29 cellular contexts compared by ENCODE assay signal in the genomic region with DNA sequence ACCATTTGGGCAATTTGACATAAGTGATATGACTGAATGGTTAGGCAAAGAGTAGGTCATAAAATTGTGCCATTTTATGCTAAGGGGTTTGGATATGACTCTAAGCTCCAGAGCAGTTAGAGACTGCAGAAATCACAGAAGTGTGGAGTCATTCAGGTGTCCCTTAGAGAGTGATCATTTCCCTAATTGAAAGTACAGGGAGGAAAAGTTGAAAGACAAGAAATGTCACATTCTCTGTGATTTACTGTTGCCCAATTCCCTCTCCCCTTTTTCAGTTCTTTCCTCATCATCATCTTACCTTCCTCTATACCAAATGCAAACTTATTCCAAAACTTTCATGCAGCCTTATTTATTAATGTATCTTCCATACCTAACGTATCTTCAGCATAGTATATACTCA.
"Had no signal": no experiment of that assay in that cellular context is flagged by ENCODE, and none has a peak within 500 bp of the region (broad histone marks: within the 10 kb centered on the region; RNA-seq: fewer than 3 reads in every experiment).

No MANE protein-coding gene starts in this region.

- H3K9me3 ChIP-seq: gastroesophageal sphincter, heart left ventricle, mucosa of descending colon, ovary, psoas muscle, sigmoid colon, thoracic aorta, tibial nerve, upper lobe of right lung, uterus had no signal

- DNase-seq: dorsolateral prefrontal cortex; effector CD4-positive, alpha-beta T cell; foreskin fibroblast; heart left ventricle; kidney; mucosa of descending colon; naive B cell; nucleus accumbens; ovary; posterior cingulate gyrus; psoas muscle; right cardiac atrium; sigmoid colon; stimulated activated CD4-positive, alpha-beta T cell treated with anti-CD3 and anti-CD28 coated beads, Interleukin-2, amount 100 ng/mL, for 24 hours; stimulated activated CD4-positive, alpha-beta T cell treated with anti-CD3 and anti-CD28 coated beads, Interleukin-4, amount 100 ng/mL, for 4 hours; stimulated activated naive CD8-positive, alpha-beta T cell treated with anti-CD3 and anti-CD28 coated beads, Interleukin-15, Interleukin-2, amounts not matched to agents 100 U/mL and 50 U/mL, for 24 hours; substantia nigra; upper lobe of right lung; uterus had no signal

- H3K36me3 ChIP-seq: gastroesophageal sphincter, heart left ventricle, ovary, sigmoid colon, thoracic aorta, tibial nerve, upper lobe of right lung, uterus had no signal

- H3K4me3 ChIP-seq: dorsolateral prefrontal cortex, gastroesophageal sphincter, heart left ventricle, hepatocyte, lung, mucosa of descending colon, ovary, psoas muscle, sigmoid colon, thoracic aorta, tibial nerve, upper lobe of right lung, uterus had no signal

- H3K27ac ChIP-seq: dorsolateral prefrontal cortex, epithelial cell of prostate, gastroesophageal sphincter, heart left ventricle, hepatocyte, ovary, psoas muscle, sigmoid colon, thoracic aorta, tibial nerve, upper lobe of right lung, uterus had no signal

- ATAC-seq: esophagus mucosa; gastroesophageal sphincter; heart left ventricle; left lobe of liver; mucosa of descending colon; natural killer cell treated with Interleukin-12 subunit alpha and Interleukin-12 subunit beta and Interleukin-15 and Interleukin-18, amount 100 ng/mL, for 72 hours; psoas muscle; right cardiac atrium; stimulated activated memory B cell treated with anti-CD40 and anti-IgM and Interleukin-4, amounts not matched to agents 10 μg/mL and 1 μg/mL and 100 μg/mL, for 72 hours; stimulated activated naive CD8-positive, alpha-beta T cell treated with anti-CD3 and anti-CD28 coated beads, Interleukin-15, Interleukin-2, amounts not matched to agents 100 U/mL and 50 U/mL, for 24 hours; upper lobe of right lung had no signal
